In the genomic region with DNA sequence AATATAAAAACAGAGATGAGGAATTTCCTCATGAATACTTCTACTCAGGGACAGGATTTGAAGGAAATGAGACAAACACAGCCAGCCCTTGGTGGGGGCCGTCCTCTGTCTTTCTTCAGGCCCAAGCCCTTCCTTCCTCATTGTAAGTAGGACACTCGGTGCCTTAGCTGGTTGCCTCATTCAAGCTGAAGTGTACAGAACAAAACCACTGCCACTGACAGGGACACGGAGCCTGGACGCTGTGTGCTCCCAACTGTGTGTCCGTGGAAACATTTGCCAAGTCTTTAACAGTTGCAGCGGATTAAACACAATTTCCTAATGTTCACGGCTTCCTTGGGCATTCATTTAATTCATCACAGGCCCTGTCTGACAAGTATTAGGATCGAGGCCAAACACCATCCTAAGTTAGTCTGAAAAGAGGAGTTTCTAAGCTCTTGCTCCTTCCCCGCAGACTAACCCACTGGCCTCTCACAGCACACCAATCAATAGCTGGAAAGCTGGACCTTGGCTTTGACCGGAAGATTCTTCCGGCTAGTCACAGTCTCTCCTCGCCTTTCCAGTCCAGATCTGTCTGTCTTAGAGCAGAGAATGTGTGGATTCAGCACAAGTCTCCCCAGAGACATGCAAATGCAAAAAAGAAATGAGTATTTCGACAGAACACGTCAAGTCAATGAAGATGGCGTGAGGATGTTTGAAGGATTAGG, we compare ENCODE assay signal across 9 cellular contexts.
A peak's percentile ranks its signal among the peaks of the same experiment; 100 is the strongest.
DNase-seq lines count a peak whose midpoint lies in the region; ATAC-seq and TF ChIP-seq lines count a peak whose summit lies in the region.
"Had no signal": no experiment of that assay in that cellular context is flagged by ENCODE, and none has a peak within 500 bp of the region (broad histone marks: within the 10 kb centered on the region; RNA-seq: fewer than 3 reads in every experiment).

No MANE protein-coding gene starts in this region.

- H3K27ac ChIP-seq in right lobe of liver (peak overlapping the region; percentile 18 to 45 (median 23)), stomach (peak overlapping the region; percentile 32 to 79 (median 60)), SJCRH30 (no peak overlapping the region)

- H3K4me3 ChIP-seq in right lobe of liver (peak overlapping the region in 1 of 3 donors; percentile 8), stomach (no peak overlapping the region), SJCRH30 (no peak overlapping the region)

- no peaks in the 10 kb centered on the region for H3K9me3 ChIP-seq in right lobe of liver
- no peaks in the 10 kb centered on the region for H3K9me3 ChIP-seq in stomach
- H3K9me3 ChIP-seq in SJCRH30 (replicated peaks), result no peaks in the 10 kb centered on the region

- H3K4me1 ChIP-seq in right lobe of liver, result peaks cover 0 to 48% (median 20%) of the 10 kb centered on the region in 4 donors
- peaks cover 28 to 60% (median 39%) of the 10 kb centered on the region in 4 donors for H3K4me1 ChIP-seq in stomach
- peaks cover 15% of the 10 kb centered on the region for H3K4me1 ChIP-seq in SJCRH30

- POLR2A ChIA-PET in activated CD4-positive, alpha-beta T cell treated with anti-CD3 and anti-CD28 coated beads for 36 hours (lab: Charles Lee), result no interaction called here

- H3K36me3 ChIP-seq in right lobe of liver, result no peaks in the 10 kb centered on the region
- H3K36me3 ChIP-seq in stomach, result no peaks in the 10 kb centered on the region
- no peaks in the 10 kb centered on the region for H3K36me3 ChIP-seq in SJCRH30

- H3K9me3 Mint-ChIP-seq in activated CD4-positive, alpha-beta T cell treated with anti-CD3 and anti-CD28 coated beads for 36 hours (ENCODE audit: low read depth), result no peaks in the 10 kb centered on the region

- H3K27me3 ChIP-seq in right lobe of liver (no peaks in the 10 kb centered on the region), stomach (no peaks in the 10 kb centered on the region), SJCRH30 (no peaks in the 10 kb centered on the region)

- TF ChIP-seq EP300 in stomach (IDR thresholded peaks at IDR 0.05), result no peak

- no peaks in the 10 kb centered on the region for H3K36me3 Mint-ChIP-seq in activated CD4-positive, alpha-beta T cell treated with anti-CD3 and anti-CD28 coated beads for 36 hours (ENCODE audit: low read depth)

- no peak for TF ChIP-seq POLR2A in right lobe of liver (IDR thresholded peaks at IDR 0.05)
- TF ChIP-seq POLR2A in stomach (IDR thresholded peaks at IDR 0.05), result no peak

- CTCF ChIA-PET in activated CD4-positive, alpha-beta T cell treated with anti-CD3 and anti-CD28 coated beads for 36 hours (lab: Charles Lee), result no interaction called here

- intact Hi-C loops in right lobe of liver (cut with DNase I), result loop anchor here in 1 of 2 donors (10.0 kb wide), 1 partner anchor 73 kb away; a partner anchor contains a TSS
- intact Hi-C loops in stomach (cut with DNase I; ENCODE audit: low total_unique reads), result no loop called here
- intact Hi-C loops in activated CD4-positive, alpha-beta T cell treated with anti-CD3 and anti-CD28 coated beads for 36 hours (cut with DNase I, micrococcal nuclease), result no loop called here

- H3K27ac Mint-ChIP-seq in activated CD4-positive, alpha-beta T cell treated with anti-CD3 and anti-CD28 coated beads for 36 hours, result no peak overlapping the region

- H3K4me1 Mint-ChIP-seq in activated CD4-positive, alpha-beta T cell treated with anti-CD3 and anti-CD28 coated beads for 36 hours, result peaks cover 16% of the 10 kb centered on the region

- no peak for TF ChIP-seq CTCF in right lobe of liver (IDR thresholded peaks at IDR 0.05)
- TF ChIP-seq CTCF in stomach (IDR thresholded peaks at IDR 0.05), result no peak

- H3K27me3 Mint-ChIP-seq in activated CD4-positive, alpha-beta T cell treated with anti-CD3 and anti-CD28 coated beads for 36 hours, result no peaks in the 10 kb centered on the region

- peak; percentile 33 to 75 (median 56) for ATAC-seq in right lobe of liver
- ATAC-seq in activated CD4-positive, alpha-beta T cell treated with anti-CD3 and anti-CD28 coated beads for 36 hours, result no peak

- peak; percentile 16 for DNase-seq in KG1 (lab: John Stamatoyannopoulos, UW)
- DNase-seq in cerebellum (ENCODE audit: low spot score), result peak; percentile 6
- peak; percentile 43 to 68 (median 59) for DNase-seq in right lobe of liver
- no peak for DNase-seq in stomach
- no peak for DNase-seq in activated CD4-positive, alpha-beta T cell treated with anti-CD3 and anti-CD28 coated beads for 4 hours
- no peak for DNase-seq in SJCRH30
- DNase-seq in COLO668 (lab: John Stamatoyannopoulos, UW; ENCODE audit: unreplicated experiment), result no peak
- DNase-seq in activated CD4-positive, alpha-beta T cell treated with anti-CD3 and anti-CD28 coated beads for 36 hours, result no peak
- DNase-seq: stimulated activated CD4-positive, alpha-beta T cell treated with anti-CD3 and anti-CD28 coated beads, Interleukin-2, amount 100 ng/mL, for 48 hours had no signal

- H3K4me3 Mint-ChIP-seq in activated CD4-positive, alpha-beta T cell treated with anti-CD3 and anti-CD28 coated beads for 36 hours, result no peak overlapping the region

- WGBS in right lobe of liver (ENCODE audit: insufficient coverage, low coverage, low lambda C conversion rate, missing lambda C conversion rate), result 32% methylated on average over 10 of the region's 15 CpGs
- WGBS in stomach, 5 donors, result 58 to 78% (median 66%) methylated on average over 15 of the region's 15 CpGs

Comparison
In these comparisons a context has a peak if more than half of its experiments do, and no peak if none do; other contexts are left out.
1. DNase-seq: peak in KG1 (single experiment), cerebellum (single experiment) and right lobe of liver (3 of 3); none in stomach (single experiment), activated CD4-positive, alpha-beta T cell treated with anti-CD3 and anti-CD28 coated beads for 4 hours (0 of 2), SJCRH30 (0 of 2), COLO668 (single experiment) and activated CD4-positive, alpha-beta T cell treated with anti-CD3 and anti-CD28 coated beads for 36 hours (single experiment).